In the genomic region with DNA sequence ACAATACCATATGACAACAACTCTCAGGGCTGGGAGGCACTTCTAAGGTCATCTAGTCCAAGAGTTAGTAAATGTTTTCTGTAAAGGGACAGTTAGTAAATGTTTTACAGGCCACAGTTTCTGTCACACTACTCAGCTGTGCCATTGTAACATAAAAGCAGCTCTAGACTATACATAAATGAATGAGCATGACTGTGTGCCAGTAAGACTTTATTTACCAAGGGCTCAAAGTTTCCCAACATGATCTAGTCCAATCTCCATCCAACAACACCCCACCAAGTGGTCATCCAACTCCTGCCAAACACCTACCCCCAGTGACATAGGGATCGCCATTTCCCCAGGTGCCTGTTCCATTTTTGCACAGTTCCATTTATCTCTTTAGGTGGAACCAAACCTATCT, we compare ENCODE assay signal across 25 cellular contexts. TPM values are rescaled to one million over a fixed set of nuclear protein-coding genes. Genes with fewer than 3 reads are reported as not detected.
DNase-seq lines count a peak whose midpoint lies in the region; ATAC-seq and TF ChIP-seq lines count a peak whose summit lies in the region.
"Had no signal": no experiment of that assay in that cellular context is flagged by ENCODE, and none has a peak within 500 bp of the region (broad histone marks: within the 10 kb centered on the region; RNA-seq: fewer than 3 reads in every experiment).

No MANE protein-coding gene starts in this region.

- H3K27me3 ChIP-seq in left ventricle myocardium inferior (ENCODE audit: low read depth) = no peaks in the 10 kb centered on the region
- H3K27me3 ChIP-seq: ascending aorta, esophagus muscularis mucosa, upper lobe of left lung had no signal

- H3K4me3 ChIP-seq in left ventricle myocardium inferior = no peak overlapping the region
- H3K4me3 ChIP-seq: ascending aorta, esophagus muscularis mucosa, lung, upper lobe of left lung had no signal

- ATAC-seq in GM18907 (IDR thresholded peaks at IDR 0.05; ENCODE audit: unreplicated experiment) (peak; percentile 89), GM21529 (IDR thresholded peaks at IDR 0.05; ENCODE audit: unreplicated experiment) (peak; percentile 82), HG03066 (IDR thresholded peaks at IDR 0.05; ENCODE audit: low read depth, unreplicated experiment) (peak; percentile 85), left lobe of liver (peak; percentile 92), left cardiac atrium (no peak)
- ATAC-seq: sciatic nerve had no signal

- no peaks in the 10 kb centered on the region for H3K9me3 ChIP-seq in left ventricle myocardium inferior (replicated peaks)
- H3K9me3 ChIP-seq: ascending aorta, esophagus muscularis mucosa, upper lobe of left lung had no signal

- no peak for TF ChIP-seq CTCF in left ventricle myocardium inferior (IDR thresholded peaks at IDR 0.05; ENCODE audit: borderline replicate concordance)

- intact Hi-C loops in left cardiac atrium (cut with DNase I) = no loop called here
- intact Hi-C loops in left ventricle myocardium inferior (cut with micrococcal nuclease) = no loop called here

- no peak overlapping the region for H3K27ac ChIP-seq in left ventricle myocardium inferior (replicated peaks)
- H3K27ac ChIP-seq: ascending aorta, esophagus muscularis mucosa, upper lobe of left lung had no signal

- H3K4me1 ChIP-seq in left ventricle myocardium inferior = no peaks in the 10 kb centered on the region
- H3K4me1 ChIP-seq: ascending aorta, esophagus muscularis mucosa, upper lobe of left lung had no signal

- H3K36me3 ChIP-seq in left ventricle myocardium inferior = peaks cover 87% of the 10 kb centered on the region

- DNase-seq in left lobe of liver (ENCODE audit: low spot score) (no peak), left cardiac atrium (no peak), islet precursor cell (no peak), OCI-M1 (lab: John Stamatoyannopoulos, UW) (no peak), left ventricle myocardium inferior (no peak)
- DNase-seq: activated CD4-positive, alpha-beta T cell treated with anti-CD3 and anti-CD28 coated beads for 48 hours; activated naive CD4-positive, alpha-beta T cell treated with Interleukin-2 at 50 U/mL for 16 hours; activated T-cell treated with anti-CD3 and anti-CD28 coated beads for 4 hours; CD4-positive, alpha-beta T cell; DMS79; effector CD4-positive, alpha-beta T cell; H9; KG1; NCI-H2029; NCI-H510A; SW 1271; upper lobe of left lung had no signal

RNA-seq across cellular contexts. Expression of a gene that starts 12.1 kb away (rescaled TPM):
- total RNA-seq in left lobe of liver (13.7 TPM), left cardiac atrium (10 to 100 TPM; 21.1 to 28.2 TPM), left ventricle myocardium inferior (13.1 TPM)

RNA-seq across cellular contexts. Expression of a gene that starts 45.3 kb away (rescaled TPM):
- total RNA-seq in left lobe of liver (0.05 TPM), left cardiac atrium (under 1 TPM; 0.03 to 0.18 TPM), left ventricle myocardium inferior (not detected)
- total RNA-seq: myocyte had no signal

Comparison
In these comparisons a context has a peak if more than half of its experiments do, and no peak if none do; other contexts are left out.
1. ATAC-seq: peak in GM18907 (single experiment), GM21529 (single experiment), HG03066 (single experiment) and left lobe of liver (single experiment); none in left cardiac atrium (0 of 2).